Comparison of ENCODE assay signal across 9 cellular contexts in the genomic region with DNA sequence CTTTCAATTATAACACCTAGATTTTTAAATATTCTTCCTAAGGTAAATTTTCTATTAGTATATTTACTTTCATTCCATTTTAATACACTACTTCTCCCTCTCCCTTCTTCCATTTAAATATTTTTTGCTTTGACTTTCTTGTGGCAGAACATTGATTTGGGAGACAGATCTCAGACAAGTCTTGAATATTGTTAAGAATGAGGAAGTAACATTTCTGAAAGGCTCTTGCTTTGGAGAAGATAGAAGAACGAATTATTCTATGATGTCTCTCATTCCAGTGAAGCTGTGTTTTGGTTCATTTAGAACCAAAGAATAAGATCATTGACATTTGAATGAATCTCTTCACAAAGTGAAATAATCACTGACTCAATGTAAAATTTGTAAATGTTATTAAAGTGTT. TPM values are rescaled to one million over a fixed set of nuclear protein-coding genes. Genes with fewer than 3 reads are reported as not detected.
DNase-seq lines count a peak whose midpoint lies in the region; ATAC-seq, FAIRE-seq and TF ChIP-seq lines count a peak whose summit lies in the region.
"Had no signal": no experiment of that assay in that cellular context is flagged by ENCODE, and none has a peak within 500 bp of the region (broad histone marks: within the 10 kb centered on the region; RNA-seq: fewer than 3 reads in every experiment).

No MANE protein-coding gene starts in this region.

- peak overlapping the region; percentile 81 for H3K4me2 ChIP-seq in SU-DHL-6 (ENCODE audit: low read depth, low read length, poor library complexity, severe bottlenecking)

- H3K79me2 ChIP-seq in SU-DHL-6 (ENCODE audit: insufficient read depth, low read length), result peaks cover 73% of the 10 kb centered on the region

- no peak for TF ChIP-seq POLR2A in GM12892 (IDR thresholded peaks at IDR 0.05; ENCODE audit: low read depth, low read length)

- peaks cover 39% of the 10 kb centered on the region for H4K20me1 ChIP-seq in SU-DHL-6 (ENCODE audit: low read depth, low read length)

- H3K9me2 ChIP-seq in SU-DHL-6 (replicated peaks; ENCODE audit: insufficient read depth, low read length), result no peaks in the 10 kb centered on the region

- H3F3A ChIP-seq in SU-DHL-6 (ENCODE audit: insufficient read depth), result peaks cover 18% of the 10 kb centered on the region; the same call in 1 of the 2 replicates

- DNase-seq in A673 (ENCODE audit: low spot score), result no peak
- DNase-seq in GM12892 (ENCODE audit: insufficient read length), result no peak
- DNase-seq in foreskin keratinocyte, result no peak
- no peak for DNase-seq in mucosa of gallbladder (ENCODE audit: low spot score)
- DNase-seq in HuH-7 (ENCODE audit: low spot score), result no peak
- DNase-seq in GM13977 (ENCODE audit: low spot score), result no peak
- DNase-seq: EL had no signal

- no peaks in the 10 kb centered on the region for H3K9me3 ChIP-seq in A673 (ENCODE audit: low read depth, low read length, poor library complexity, severe bottlenecking)
- H3K9me3 ChIP-seq in SU-DHL-6 (ENCODE audit: insufficient read depth, low read length), result no peaks in the 10 kb centered on the region

- intact Hi-C loops in A673 (cut with micrococcal nuclease; ENCODE audit: unreplicated experiment), result no loop called here

- H3K36me3 ChIP-seq in A673 (ENCODE audit: insufficient read depth, low read length, poor library complexity, severe bottlenecking) (peaks cover 8% of the 10 kb centered on the region), SU-DHL-6 (ENCODE audit: low read length) (peaks cover 29% of the 10 kb centered on the region)

- H3K4me3 ChIP-seq in A673 (ENCODE audit: low read depth, low read length, poor library complexity, severe bottlenecking), result peak overlapping the region; percentile 93
- peak overlapping the region; percentile 70 for H3K4me3 ChIP-seq in SU-DHL-6 (ENCODE audit: insufficient read depth, low read length, poor library complexity, severe bottlenecking)

- no peak overlapping the region for H2AFZ ChIP-seq in SU-DHL-6 (ENCODE audit: low read depth, low read length, severe bottlenecking)

- CTCF ChIA-PET in A673 (lab: Charles Lee), result no interaction called here

- H3K9ac ChIP-seq in SU-DHL-6 (ENCODE audit: low read length), result peak overlapping the region; percentile 96

- no peaks in the 10 kb centered on the region for H3K27me3 ChIP-seq in A673 (replicated peaks; ENCODE audit: insufficient read depth, low read depth, low read length, poor library complexity)
- no peaks in the 10 kb centered on the region for H3K27me3 ChIP-seq in SU-DHL-6 (ENCODE audit: low read length)
- no peaks in the 10 kb centered on the region for H3K27me3 ChIP-seq in foreskin keratinocyte

- TF ChIP-seq CTCF in A673 (conservative IDR thresholded peaks at IDR 0.05; ENCODE audit: low read depth, low read length) (no peak), SU-DHL-6 (IDR thresholded peaks at IDR 0.05; ENCODE audit: insufficient read depth, low read length, poor library complexity, severe bottlenecking) (no peak), foreskin keratinocyte (conservative IDR thresholded peaks at IDR 0.05) (no peak), GM13977 (IDR thresholded peaks at IDR 0.05; ENCODE audit: extremely low read depth, insufficient read depth, missing control alignments) (no peak)

- H3K27ac ChIP-seq in A673 (ENCODE audit: low read depth, low read length, poor library complexity, severe bottlenecking), result no peak overlapping the region
- H3K27ac ChIP-seq in SU-DHL-6 (ENCODE audit: low read depth, low read length), result peak overlapping the region; percentile 23; the same call in 1 of the 2 replicates
- peak overlapping the region; percentile 14 for H3K27ac ChIP-seq in foreskin keratinocyte

- no TSS peak for BruUV-seq in A673 (replicated peaks; lab: Mats Ljungman, UMichigan)

- ATAC-seq in foreskin keratinocyte (no peak), GM19467 (IDR thresholded peaks at IDR 0.05; ENCODE audit: unreplicated experiment) (no peak)

- H3K4me1 ChIP-seq in A673 (ENCODE audit: insufficient read depth, low read length, poor library complexity, severe bottlenecking) (peaks cover 4% of the 10 kb centered on the region), foreskin keratinocyte (peaks cover 13% of the 10 kb centered on the region)

- FAIRE-seq in GM12892 (lab: Jason Lieb, UNC), result peak; percentile 5

- POLR2A ChIA-PET in A673 (lab: Charles Lee; ENCODE audit: low non-redundant PET), result no interaction called here

- in situ Hi-C loops in GM13977 (cut with MboI; ENCODE audit: low pct_unique_long_range_greater_than_20kb, low sequenced_read_pairs, unreplicated experiment), result no loop called here

RNA-seq across cellular contexts. Expression of gene IPO7, which starts 2.4 kb away (rescaled TPM):
- total RNA-seq in A673 (2021), result 141 and 174 TPM in 2 replicates
- 34.8 TPM for polyA plus RNA-seq in GM12892 (2012; ENCODE audit: missing spikeins)
- 124 and 127 TPM in 2 replicates for total RNA-seq in foreskin keratinocyte
- polyA plus RNA-seq in foreskin keratinocyte, result 28.7 and 35.1 TPM in 2 replicates
- total RNA-seq in mucosa of gallbladder, result 108 TPM
